8 cellular contexts compared by ENCODE assay signal in genomic region chrX:7132335-7133035, GRCh38. TPM values are rescaled to one million over a fixed set of nuclear protein-coding genes. Genes with fewer than 3 reads are reported as not detected.
DNase-seq lines count a peak whose midpoint lies in the region; ATAC-seq and TF ChIP-seq lines count a peak whose summit lies in the region.

No MANE protein-coding gene starts in this region.

- peak overlapping the region; percentile 74 for H3K4me2 ChIP-seq in PC-3 (ENCODE audit: low read length)

- peak; percentile 66 for ATAC-seq in CD8-positive, alpha-beta T cell
- peak; percentile 67 for ATAC-seq in GM18873 (IDR thresholded peaks at IDR 0.05; ENCODE audit: low FRiP score, unreplicated experiment)
- peak; percentile 64 for ATAC-seq in HG03139 (IDR thresholded peaks at IDR 0.05; ENCODE audit: unreplicated experiment)
- peak; percentile 96 for ATAC-seq in PC-3
- ATAC-seq in left lobe of liver, result peak; percentile 73
- peak; percentile 81 to 95 for ATAC-seq in upper lobe of left lung (ENCODE audit: low FRiP score in 2 of 2)

- no peaks in the 10 kb centered on the region for H3K9me3 Mint-ChIP-seq in CD8-positive, alpha-beta T cell

- H3K9ac ChIP-seq in PC-3 (ENCODE audit: low read length), result peak overlapping the region; percentile 60; the same call in 1 of the 2 replicates

- H3K79me2 ChIP-seq in PC-3 (ENCODE audit: low read length), result peaks cover 66% of the 10 kb centered on the region

- H4K20me1 ChIP-seq in PC-3 (ENCODE audit: low read length), result no peaks in the 10 kb centered on the region

- peak in 4 of 7 experiments; percentile 0 to 39 (median 26) for DNase-seq in CD8-positive, alpha-beta T cell
- peak; percentile 96 for DNase-seq in PC-3
- peak; percentile 51 to 59 for DNase-seq in breast epithelium (ENCODE audit: low spot score in 2 of 2)
- no peak for DNase-seq in left lobe of liver (ENCODE audit: low spot score)
- DNase-seq in upper lobe of left lung, result peak in 1 of 2 donors; percentile 88
- DNase-seq in NCI-H1930 (lab: John Stamatoyannopoulos, UW), result no peak

- intact Hi-C loops in CD8-positive, alpha-beta T cell (cut with DNase I, micrococcal nuclease), result loop anchor here (1.0 to 2.0 kb wide), 2 partner anchors 38 to 39 kb away; no protein-coding TSS in a partner anchor
- intact Hi-C loops in PC-3 (cut with micrococcal nuclease), result loop anchor here (1.0 to 10.0 kb wide), 3 partner anchors 16 to 792 kb away; partner anchors contain the start of genes PNPLA4 and PUDP
- intact Hi-C loops in breast epithelium (cut with DNase I; ENCODE audit: low total_unique reads), result no loop called here

- no peak overlapping the region for H2AFZ ChIP-seq in PC-3 (ENCODE audit: low read length)

- no peaks in the 10 kb centered on the region for H3K27me3 ChIP-seq in CD8-positive, alpha-beta T cell (ENCODE audit: insufficient read depth, low read length)
- H3K27me3 ChIP-seq in PC-3 (ENCODE audit: low read length), result no peaks in the 10 kb centered on the region
- no peaks in the 10 kb centered on the region for H3K27me3 ChIP-seq in breast epithelium
- H3K27me3 ChIP-seq in upper lobe of left lung, result no peaks in the 10 kb centered on the region

- peaks cover 36% of the 10 kb centered on the region for H3K4me1 Mint-ChIP-seq in CD8-positive, alpha-beta T cell (ENCODE audit: low read depth)

- H3K4me3 Mint-ChIP-seq in CD8-positive, alpha-beta T cell, result no peak overlapping the region

- 37 to 59% methylated on average over 3 of the region's 3 CpGs for WGBS in upper lobe of left lung, 2 donors

- no TSS peak for BruUV-seq in PC-3 (replicated peaks; lab: Mats Ljungman, UMichigan)

- peak in 2 of 4 donors; percentile 2 to 86 for TF ChIP-seq EP300 in upper lobe of left lung (IDR thresholded peaks at IDR 0.05)

- TF ChIP-seq POLR2A in breast epithelium (IDR thresholded peaks at IDR 0.05) (no peak), upper lobe of left lung (IDR thresholded peaks at IDR 0.05) (no peak)

- POLR2A ChIA-PET in CD8-positive, alpha-beta T cell (lab: Charles Lee), result interaction anchor here (1.0 kb wide), 1 partner anchor 14 kb away, joined by 3 read pairs; no protein-coding TSS in a partner anchor
- POLR2A ChIA-PET in PC-3 (lab: Charles Lee; ENCODE audit: unreplicated experiment), result no interaction called here

- H3F3A ChIP-seq in PC-3 (ENCODE audit: low read length, unreplicated experiment), result no peaks in the 10 kb centered on the region

- H3K4me3 ChIP-seq in CD8-positive, alpha-beta T cell (ENCODE audit: low read depth, low read length), result no peak overlapping the region
- H3K4me3 ChIP-seq in PC-3 (ENCODE audit: low read length) (no peak overlapping the region; the same call in 1 of the 2 replicates), breast epithelium (no peak overlapping the region), upper lobe of left lung (no peak overlapping the region)

- H3K27ac Mint-ChIP-seq in CD8-positive, alpha-beta T cell, result peak overlapping the region; percentile 57

- CTCF ChIA-PET in CD8-positive, alpha-beta T cell (lab: Charles Lee), result interaction anchor here (0.7 kb wide), 1 partner anchor 39 kb away, joined by 3 read pairs; no protein-coding TSS in a partner anchor
- CTCF ChIA-PET in PC-3 (lab: Charles Lee), result interaction anchor here (0.6 to 0.8 kb wide), 2 partner anchors 11 to 28 kb away, joined by 3 to 4 read pairs; no protein-coding TSS in a partner anchor

- H3K9me3 ChIP-seq in CD8-positive, alpha-beta T cell (ENCODE audit: low read length), result no peaks in the 10 kb centered on the region
- H3K9me3 ChIP-seq in PC-3 (ENCODE audit: low read length) (no peaks in the 10 kb centered on the region), breast epithelium (no peaks in the 10 kb centered on the region), upper lobe of left lung (no peaks in the 10 kb centered on the region)

- no peaks in the 10 kb centered on the region for H3K27me3 Mint-ChIP-seq in CD8-positive, alpha-beta T cell (ENCODE audit: low read depth)

- no peak overlapping the region for H3K27ac ChIP-seq in CD8-positive, alpha-beta T cell (ENCODE audit: low read depth, low read length)
- H3K27ac ChIP-seq in PC-3 (ENCODE audit: low read length), result peak overlapping the region; percentile 96
- peak overlapping the region; percentile 10 to 61 for H3K27ac ChIP-seq in breast epithelium
- peak overlapping the region; percentile 51 to 77 (median 76) for H3K27ac ChIP-seq in upper lobe of left lung

- no peaks in the 10 kb centered on the region for H3K4me1 ChIP-seq in CD8-positive, alpha-beta T cell (ENCODE audit: insufficient read depth, low read length)
- H3K4me1 ChIP-seq in PC-3 (ENCODE audit: insufficient read depth, low read length) (peaks cover 26% of the 10 kb centered on the region), breast epithelium (no peaks in the 10 kb centered on the region), upper lobe of left lung (peaks cover 0 to 31% (median 16%) of the 10 kb centered on the region in 4 donors)

- no peak for TF ChIP-seq CTCF in CD8-positive, alpha-beta T cell (IDR thresholded peaks at IDR 0.05)
- TF ChIP-seq CTCF in PC-3 (conservative IDR thresholded peaks at IDR 0.05; ENCODE audit: low read depth, low read length), result peak; percentile 77
- TF ChIP-seq CTCF in breast epithelium (IDR thresholded peaks at IDR 0.05), result peak in 2 of 3 donors; percentile 25 to 47
- TF ChIP-seq CTCF in upper lobe of left lung (IDR thresholded peaks at IDR 0.05), result peak; percentile 40 to 74 (median 52)

- no peaks in the 10 kb centered on the region for H3K9me2 ChIP-seq in PC-3 (replicated peaks; ENCODE audit: low read length)

- peaks cover 2% of the 10 kb centered on the region for H3K36me3 Mint-ChIP-seq in CD8-positive, alpha-beta T cell

- no peaks in the 10 kb centered on the region for H3K36me3 ChIP-seq in CD8-positive, alpha-beta T cell (ENCODE audit: insufficient read depth, low read length)
- H3K36me3 ChIP-seq in PC-3 (ENCODE audit: low read depth, low read length) (no peaks in the 10 kb centered on the region), breast epithelium (no peaks in the 10 kb centered on the region), upper lobe of left lung (no peaks in the 10 kb centered on the region)

RNA-seq across cellular contexts. Expression of gene STS, which starts 15.0 kb away (rescaled TPM):
- under 1 TPM; 0.57 to 0.78 TPM for total RNA-seq in CD8-positive, alpha-beta T cell
- total RNA-seq in PC-3 (2014; rRNA removed) (3.1 and 3.3 TPM in 2 replicates), breast epithelium (10 to 100 TPM in 2 of 3 donors, 1 to 10 TPM in 1; 9.8 to 17.0 (median 10.8) TPM), left lobe of liver (4.2 TPM), upper lobe of left lung (10 to 100 TPM in 3 of 6 donors, 1 to 10 TPM in 3; 5.2 to 15.1 (median 9.6) TPM)

RNA-seq across cellular contexts. Expression of gene PUDP, which starts 15.5 kb away (rescaled TPM):
- 1 to 10 TPM; 1.8 to 2.4 TPM for total RNA-seq in CD8-positive, alpha-beta T cell
- total RNA-seq in PC-3 (2014; rRNA removed), result 7.6 and 7.8 TPM in 2 replicates
- 10 to 100 TPM in 2 of 3 donors, 1 to 10 TPM in 1; 6.2 to 20.3 (median 17.9) TPM for total RNA-seq in breast epithelium
- 5.8 TPM for total RNA-seq in left lobe of liver
- total RNA-seq in upper lobe of left lung, result 10 to 100 TPM; 15.0 to 48.2 (median 25.8) TPM

Comparison
In these comparisons a context has a peak if more than half of its experiments do, and no peak if none do; other contexts are left out.
1. DNase-seq: peak in CD8-positive, alpha-beta T cell (4 of 7), PC-3 (single experiment) and breast epithelium (2 of 2); none in left lobe of liver (single experiment) and NCI-H1930 (0 of 2).
2. Peak in every context shown above with its lines, with median percentiles within 50 percentile points of each other: ATAC-seq.